ENCODE assay signal across 7 cellular contexts in genomic region chr11:16918543-16919182, GRCh38.
A peak's percentile ranks its signal among the peaks of the same experiment; 100 is the strongest.
DNase-seq lines count a peak whose midpoint lies in the region; TF ChIP-seq lines count a peak whose summit lies in the region.
"Not testable (repeated sequence)": the region's sequence is repeated elsewhere in the genome, so short reads cannot be mapped to it uniquely, and the experiment has no call there.

No MANE protein-coding gene starts in this region.

- CTCF ChIA-PET in RWPE1 (lab: Yijun Ruan, JAX) = interaction anchor here (1.2 kb wide), 1 partner anchor 37 kb away, joined by 3 read pairs; no protein-coding TSS in a partner anchor

- TF ChIP-seq CTCF in RWPE1 (conservative IDR thresholded peaks at IDR 0.05; ENCODE audit: low read depth); colonic mucosa (IDR thresholded peaks at IDR 0.05): not testable (repeated sequence)

- H3K9ac ChIP-seq in colonic mucosa (ENCODE audit: low read depth in 2 of 2, low read length in 2 of 2) = not testable (repeated sequence)

- not testable (repeated sequence) for H3K4me1 ChIP-seq in colonic mucosa

- DNase-seq in DMS53 (lab: John Stamatoyannopoulos, UW) (peak; percentile 96), LoVo (ENCODE audit: low spot score) (peak; percentile 75), NCI-H345 (lab: John Stamatoyannopoulos, UW) (peak; percentile 30), RWPE1 (ENCODE audit: low spot score) (peak; percentile 87), colonic mucosa (peak; percentile 60), left kidney (ENCODE audit: low read depth, low spot score) (peak; percentile 76), renal cortical epithelial cell (ENCODE audit: low read depth) (peak; percentile 51)

- not testable (repeated sequence) for H3K27me3 ChIP-seq in colonic mucosa

- intact Hi-C loops in colonic mucosa (cut with DNase I) = loop anchor here (10.0 kb wide), 1 partner anchor 94 kb away; no protein-coding TSS in a partner anchor

- H3K36me3 ChIP-seq in colonic mucosa = not testable (repeated sequence)

- not testable (repeated sequence) for H3K4me3 ChIP-seq in colonic mucosa

- H3K27ac ChIP-seq in RWPE1 = not testable (repeated sequence)
- peak overlapping the region; percentile 39 for H3K27ac ChIP-seq in colonic mucosa

- not testable (repeated sequence) for H3K9me3 ChIP-seq in colonic mucosa

- POLR2A ChIA-PET in RWPE1 (lab: Yijun Ruan, JAX; ENCODE audit: low non-redundant PET) = not testable (repeated sequence)

Comparison
In these comparisons a context has a peak if more than half of its experiments do, and no peak if none do; other contexts are left out.
1. DNase-seq: peak in every context shown above with its lines; median percentile 96 in DMS53; 87 in RWPE1; 76 in left kidney; 75 in LoVo; 60 in colonic mucosa; 51 in renal cortical epithelial cell; 30 in NCI-H345.